21 cellular contexts compared by ENCODE assay signal in the genomic region with DNA sequence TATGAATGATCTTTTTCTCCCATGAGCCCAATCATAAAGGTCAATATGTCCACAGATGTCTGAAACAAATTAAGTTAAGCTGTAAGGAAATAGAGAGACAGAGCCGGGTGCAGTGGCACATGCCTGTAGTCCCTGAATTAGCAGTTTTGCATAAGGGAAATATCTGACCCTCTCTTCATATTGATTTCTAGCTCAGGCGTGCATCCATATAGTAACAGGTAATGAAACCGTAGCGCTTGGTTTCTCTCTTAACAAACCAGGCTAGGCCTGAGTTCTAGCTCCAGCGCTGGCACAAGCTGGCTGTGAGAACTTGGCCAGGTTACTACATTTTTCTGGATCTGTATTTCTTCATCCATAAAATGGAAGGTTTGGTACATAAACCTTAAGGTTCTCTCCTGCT.
DNase-seq lines count a peak whose midpoint lies in the region; ATAC-seq and TF ChIP-seq lines count a peak whose summit lies in the region.
"Had no signal": no experiment of that assay in that cellular context is flagged by ENCODE, and none has a peak within 500 bp of the region (broad histone marks: within the 10 kb centered on the region; RNA-seq: fewer than 3 reads in every experiment).

No MANE protein-coding gene starts in this region.

- ATAC-seq in upper lobe of right lung = no peak
- no peak for ATAC-seq in left lobe of liver

- H3K27me3 Mint-ChIP-seq in osteocyte (ENCODE audit: unreplicated experiment) = no peaks in the 10 kb centered on the region

- H3K4me1 ChIP-seq in upper lobe of right lung = peaks cover 7% of the 10 kb centered on the region
- H3K4me1 ChIP-seq: BLaER1 had no signal

- H3K27ac Mint-ChIP-seq in osteocyte (ENCODE audit: unreplicated experiment) = peak overlapping the region; percentile 71
- H3K27ac Mint-ChIP-seq: immature natural killer cell, memory B cell, neural progenitor cell had no signal

- peaks cover 27% of the 10 kb centered on the region for H3K4me1 Mint-ChIP-seq in osteocyte (ENCODE audit: unreplicated experiment)

- TF ChIP-seq CTCF in osteocyte (IDR thresholded peaks at IDR 0.05) (no peak), upper lobe of right lung (IDR thresholded peaks at IDR 0.05) (no peak)

- peaks cover 3% of the 10 kb centered on the region for H3K27me3 ChIP-seq in upper lobe of right lung
- H3K27me3 ChIP-seq: BLaER1 had no signal

- H3K36me3 Mint-ChIP-seq in osteocyte (ENCODE audit: unreplicated experiment) = no peaks in the 10 kb centered on the region
- H3K36me3 Mint-ChIP-seq: immature natural killer cell, memory B cell, neural progenitor cell had no signal

- no peaks in the 10 kb centered on the region for H3K36me3 ChIP-seq in upper lobe of right lung
- H3K36me3 ChIP-seq: BLaER1, neural progenitor cell had no signal

- H3K9me3 Mint-ChIP-seq in osteocyte (ENCODE audit: unreplicated experiment) = no peaks in the 10 kb centered on the region
- H3K9me3 Mint-ChIP-seq: immature natural killer cell, memory B cell, neural progenitor cell had no signal

- H3K4me3 Mint-ChIP-seq in osteocyte (ENCODE audit: unreplicated experiment) = no peak overlapping the region
- H3K4me3 Mint-ChIP-seq: immature natural killer cell, memory B cell, neural progenitor cell had no signal

- DNase-seq in NCI-H526 (lab: John Stamatoyannopoulos, UW) (peak; percentile 6 to 43), NCI-H526 treated with DMSO at 0.1 percent for 48 hours (lab: John Stamatoyannopoulos, UW) (no peak), caudate nucleus (lab: John Stamatoyannopoulos, UW) (no peak), osteocyte (ENCODE audit: extremely low spot score, unreplicated experiment) (no peak), upper lobe of right lung (no peak), NCI-H1930 (lab: John Stamatoyannopoulos, UW) (no peak), left lobe of liver (ENCODE audit: low spot score) (no peak), NOMO-1 treated with dmso at 0.1 percent for 144 hours (lab: John Stamatoyannopoulos, UW; ENCODE audit: unreplicated experiment) (no peak)
- DNase-seq: activated CD4-positive, alpha-beta T cell treated with anti-CD3 and anti-CD28 coated beads, Interleukin-2, amount 50 U/mL, for 1 hour; activated naive CD4-positive, alpha-beta T cell treated with anti-CD3 and anti-CD28 coated beads, Interleukin-2, amount 50 U/mL, for 16 hours; H7; head of caudate nucleus; immature natural killer cell; KBM-7; NCI-H1092 treated with DMSO at 0.1 percent for 48 hours; NCI-H82; SW 1271 had no signal

- no peak overlapping the region for H3K4me3 ChIP-seq in upper lobe of right lung
- H3K4me3 ChIP-seq: BLaER1, neural progenitor cell had no signal

- H3K9me3 ChIP-seq in upper lobe of right lung = no peaks in the 10 kb centered on the region
- H3K9me3 ChIP-seq: BLaER1 had no signal

- H3K27ac ChIP-seq in caudate nucleus (ENCODE audit: low read depth, low read length) = peak overlapping the region; percentile 4
- H3K27ac ChIP-seq in upper lobe of right lung = peak overlapping the region; percentile 14
- H3K27ac ChIP-seq: 22Rv1, BLaER1, neural progenitor cell had no signal

- intact Hi-C loops in upper lobe of right lung (cut with DNase I) = no loop called here

Comparison
In these comparisons a context has a peak if more than half of its experiments do, and no peak if none do; other contexts are left out.
1. DNase-seq: peak in NCI-H526 (2 of 2); none in NCI-H526 treated with DMSO at 0.1 percent for 48 hours (single experiment), caudate nucleus (0 of 61), osteocyte (single experiment), upper lobe of right lung (single experiment), NCI-H1930 (0 of 2), left lobe of liver (single experiment) and NOMO-1 treated with dmso at 0.1 percent for 144 hours (single experiment).